In genomic region chr2:108616731-108617161, GRCh38 we compare ENCODE assay signal across 10 cellular contexts.
DNase-seq lines count a peak whose midpoint lies in the region; ATAC-seq and TF ChIP-seq lines count a peak whose summit lies in the region.
"Had no signal": no experiment of that assay in that cellular context is flagged by ENCODE, and none has a peak within 500 bp of the region (broad histone marks: within the 10 kb centered on the region; RNA-seq: fewer than 3 reads in every experiment).

No MANE protein-coding gene starts in this region.

- no peak for TF ChIP-seq CTCF in MM.1S (IDR thresholded peaks at IDR 0.05; ENCODE audit: low read length)

- no peak overlapping the region for H3K4me3 ChIP-seq in MG63
- no peak overlapping the region for H3K4me3 ChIP-seq in MM.1S (ENCODE audit: low read length)
- H3K4me3 ChIP-seq: Peyer's patch had no signal

- in situ Hi-C loops in KBM-7 (cut with MboI; ENCODE audit: low pct_unique_long_range_greater_than_20kb, low sequenced_read_pairs): loop anchor here (25.0 kb wide), 1 partner anchor 96 kb away; the partner anchor contains the start of gene RANBP2

- no peak overlapping the region for H3K27ac ChIP-seq in MM.1S (ENCODE audit: low read length)

- peaks cover 51% of the 10 kb centered on the region for H3K4me1 ChIP-seq in MM.1S (ENCODE audit: low read length)

- H3K27me3 ChIP-seq in MG63 (no peaks in the 10 kb centered on the region), MM.1S (replicated peaks; ENCODE audit: insufficient read depth, low read length) (no peaks in the 10 kb centered on the region)
- H3K27me3 ChIP-seq: Peyer's patch had no signal

- no peaks in the 10 kb centered on the region for H3K9me3 ChIP-seq in MG63
- H3K9me3 ChIP-seq in MM.1S (replicated peaks; ENCODE audit: insufficient read depth, low read length): no peaks in the 10 kb centered on the region
- H3K9me3 ChIP-seq: Peyer's patch had no signal

- H3K9me2 ChIP-seq in MM.1S (replicated peaks; ENCODE audit: insufficient read depth, low read length): no peaks in the 10 kb centered on the region

- no peaks in the 10 kb centered on the region for H3K36me3 ChIP-seq in MG63
- no peaks in the 10 kb centered on the region for H3K36me3 ChIP-seq in MM.1S (replicated peaks; ENCODE audit: insufficient read depth, low read length)
- H3K36me3 ChIP-seq: Peyer's patch had no signal

- H3F3A ChIP-seq in MM.1S (ENCODE audit: insufficient read depth, low read length): peaks cover 29% of the 10 kb centered on the region

- ATAC-seq in SK-N-SH treated with all-trans-retinoic acid at 6 μM for 48 hours (peak; percentile 80), GM18873 (IDR thresholded peaks at IDR 0.05; ENCODE audit: low FRiP score, unreplicated experiment) (no peak), GM19452 (IDR thresholded peaks at IDR 0.05; ENCODE audit: unreplicated experiment) (no peak)

- H3K9ac ChIP-seq in MM.1S (ENCODE audit: low read length): no peak overlapping the region

- H3K79me2 ChIP-seq in MM.1S (ENCODE audit: low read length): peaks cover 78% of the 10 kb centered on the region

- H4K20me1 ChIP-seq in MM.1S (ENCODE audit: insufficient read depth, low read length): no peaks in the 10 kb centered on the region

- DNase-seq in COR-L47 (lab: John Stamatoyannopoulos, UW) (peak; percentile 53), MG63 (peak; percentile 60), kidney glomerular epithelial cell (lab: John Stamatoyannopoulos, UW) (peak; percentile 70), MM.1S (no peak), KBM-7 (no peak)
- DNase-seq: cortex of kidney, Peyer's patch had no signal

- no peak overlapping the region for H2AFZ ChIP-seq in MM.1S (ENCODE audit: low read length)

- H3K4me2 ChIP-seq in MM.1S (ENCODE audit: low read depth, low read length): no peak overlapping the region

TF ChIP-seq in SK-N-SH treated with all-trans-retinoic acid at 6 μM for 48 hours, 23 proteins besides CTCF, POLR2A, EP300 and RAD21:
- TF ChIP-seq ISL1 (CRISPR knock-in tag; IDR thresholded peaks at IDR 0.05) (peak; percentile 87), ZC3H10 (CRISPR knock-in tag; IDR thresholded peaks at IDR 0.05) (peak; percentile 65; the same call in 1 of the 2 replicates), ZFP30 (CRISPR knock-in tag; IDR thresholded peaks at IDR 0.05) (no peak)

Comparison
In these comparisons a context has a peak if more than half of its experiments do, and no peak if none do; other contexts are left out.
1. DNase-seq: peak in COR-L47 (single experiment), MG63 (single experiment) and kidney glomerular epithelial cell (single experiment); none in MM.1S (single experiment) and KBM-7 (single experiment).